Comparison of ENCODE assay signal across 8 cellular contexts in the genomic region with DNA sequence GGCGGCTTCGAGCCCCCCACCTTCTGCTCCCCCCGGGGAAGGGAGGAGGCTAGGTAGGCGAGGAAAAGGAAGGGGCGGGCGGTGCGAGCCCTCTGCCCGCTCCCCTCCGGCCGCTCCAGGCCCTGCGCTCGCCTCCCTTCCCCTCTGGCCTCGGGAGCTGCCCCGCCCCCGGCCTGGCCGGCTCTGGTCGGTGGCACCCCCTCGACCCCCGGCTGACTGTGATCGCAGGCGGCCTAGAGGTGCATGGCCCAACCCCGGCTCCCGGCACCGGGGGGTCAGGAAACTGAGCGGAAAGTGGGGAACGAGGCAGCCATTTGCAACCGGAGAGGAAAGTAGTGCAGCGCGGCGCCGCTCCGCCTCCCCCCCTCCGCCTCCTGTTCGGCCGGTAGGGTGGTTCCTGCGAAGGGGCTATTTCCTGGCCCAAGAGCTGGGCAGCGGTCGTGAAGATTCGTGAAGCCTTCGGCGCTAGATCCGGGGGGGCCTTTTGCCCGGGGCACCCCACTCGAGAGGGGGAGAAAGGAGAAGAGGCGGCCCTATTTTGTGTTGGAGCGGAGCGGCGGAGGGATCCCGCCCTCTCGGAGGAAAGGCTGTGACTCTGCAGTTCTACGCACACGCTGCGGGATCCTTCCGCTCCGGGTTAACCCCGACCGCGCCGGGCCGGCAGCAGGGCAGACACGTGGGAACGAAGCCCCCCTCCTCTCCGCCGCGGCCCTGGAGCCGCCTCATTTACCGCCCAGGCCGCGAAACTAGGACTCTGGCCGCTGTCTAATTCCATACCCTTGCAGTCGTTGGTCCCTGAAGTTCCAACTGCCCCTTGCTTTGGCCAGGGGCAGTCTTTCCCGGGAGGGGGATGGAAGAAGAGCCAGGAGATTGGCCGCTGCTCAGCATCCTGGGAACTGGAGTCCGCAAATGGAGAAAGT. TPM values are rescaled to one million over a fixed set of nuclear protein-coding genes. Genes with fewer than 3 reads are reported as not detected.
DNase-seq lines count a peak whose midpoint lies in the region; ATAC-seq and TF ChIP-seq lines count a peak whose summit lies in the region.

A gene with protein sequence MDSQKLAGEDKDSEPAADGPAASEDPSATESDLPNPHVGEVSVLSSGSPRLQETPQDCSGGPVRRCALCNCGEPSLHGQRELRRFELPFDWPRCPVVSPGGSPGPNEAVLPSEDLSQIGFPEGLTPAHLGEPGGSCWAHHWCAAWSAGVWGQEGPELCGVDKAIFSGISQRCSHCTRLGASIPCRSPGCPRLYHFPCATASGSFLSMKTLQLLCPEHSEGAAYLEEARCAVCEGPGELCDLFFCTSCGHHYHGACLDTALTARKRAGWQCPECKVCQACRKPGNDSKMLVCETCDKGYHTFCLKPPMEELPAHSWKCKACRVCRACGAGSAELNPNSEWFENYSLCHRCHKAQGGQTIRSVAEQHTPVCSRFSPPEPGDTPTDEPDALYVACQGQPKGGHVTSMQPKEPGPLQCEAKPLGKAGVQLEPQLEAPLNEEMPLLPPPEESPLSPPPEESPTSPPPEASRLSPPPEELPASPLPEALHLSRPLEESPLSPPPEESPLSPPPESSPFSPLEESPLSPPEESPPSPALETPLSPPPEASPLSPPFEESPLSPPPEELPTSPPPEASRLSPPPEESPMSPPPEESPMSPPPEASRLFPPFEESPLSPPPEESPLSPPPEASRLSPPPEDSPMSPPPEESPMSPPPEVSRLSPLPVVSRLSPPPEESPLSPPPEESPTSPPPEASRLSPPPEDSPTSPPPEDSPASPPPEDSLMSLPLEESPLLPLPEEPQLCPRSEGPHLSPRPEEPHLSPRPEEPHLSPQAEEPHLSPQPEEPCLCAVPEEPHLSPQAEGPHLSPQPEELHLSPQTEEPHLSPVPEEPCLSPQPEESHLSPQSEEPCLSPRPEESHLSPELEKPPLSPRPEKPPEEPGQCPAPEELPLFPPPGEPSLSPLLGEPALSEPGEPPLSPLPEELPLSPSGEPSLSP (N-terminal part only) (minus strand): TSS at position 558 of the 920 bp plus-strand sequence. CDS start 5,470 bp downstream, outside the sequence.

- H3K9ac ChIP-seq in Karpas-422 (ENCODE audit: low read length) (peak within 1 kb of the TSS; percentile 96), fibroblast of lung (ENCODE audit: insufficient read depth, low read length) (peak within 1 kb of the TSS; percentile 93)

- H3K9me2 ChIP-seq in Karpas-422 (replicated peaks; ENCODE audit: insufficient read depth, low read length), result no peaks in the 10 kb centered on the region

- peak; percentile 19 to 34 for TF ChIP-seq CTCF in fibroblast of lung (conservative IDR thresholded peaks at IDR 0.05 in 1 of 2, IDR thresholded peaks at IDR 0.05 in 1 of 2; ENCODE audit: low read depth in 1 of 2, low read length in 2 of 2)

- DNase-seq in CMK (ENCODE audit: low read depth) (peak; percentile 92), Karpas-422 (peak; percentile 98), RPMI7951 (ENCODE audit: low read depth) (peak; percentile 95), fibroblast of lung (ENCODE audit: low read depth in 2 of 2) (peak; percentile 98)
- DNase-seq in activated T-helper 1 cell treated with anti-CD3 and anti-CD28 coated beads, Interleukin-12 subunit alpha, Interleukin-12 subunit beta, Interleukin-2, Interleukin-4 antibody, amounts not matched to agents 30 ng/mL and 10 ng/mL and 1 ng/mL, durations not matched to agents 14 hours and 24 hours and 36 hours (ENCODE audit: low spot score), result peak; percentile 83
- peak; percentile 80 to 94 (median 91) for DNase-seq in naive thymus-derived CD4-positive, alpha-beta T cell

- H3K9me3 ChIP-seq in Karpas-422 (ENCODE audit: low read length) (no peaks in the 10 kb centered on the region), fibroblast of lung (ENCODE audit: control insufficient read depth, insufficient read depth, low read depth, low read length) (no peaks in the 10 kb centered on the region)
- no peaks in the 10 kb centered on the region for H3K9me3 ChIP-seq in naive thymus-derived CD4-positive, alpha-beta T cell (ENCODE audit: control insufficient read depth in 2 of 3, low read length in 3 of 3)

- H3K36me3 ChIP-seq in Karpas-422 (ENCODE audit: insufficient read depth, low read length), result peaks cover under 1% of the 10 kb centered on the region; the same call in 1 of the 2 replicates
- no peaks in the 10 kb centered on the region for H3K36me3 ChIP-seq in fibroblast of lung (ENCODE audit: control insufficient read depth, insufficient read depth, low read length)
- peaks cover 0 to 7% (median 0%) of the 10 kb centered on the region in 3 experiments for H3K36me3 ChIP-seq in naive thymus-derived CD4-positive, alpha-beta T cell (ENCODE audit: control insufficient read depth in 2 of 3, insufficient read depth in 3 of 3, low read length in 3 of 3)

- peaks cover 64% of the 10 kb centered on the region for H3K4me1 ChIP-seq in Karpas-422 (ENCODE audit: low read length)
- H3K4me1 ChIP-seq in fibroblast of lung (ENCODE audit: control insufficient read depth, extremely low read depth, insufficient read depth, low read length), result peaks cover 6% of the 10 kb centered on the region
- H3K4me1 ChIP-seq in naive thymus-derived CD4-positive, alpha-beta T cell (ENCODE audit: control insufficient read depth in 2 of 2, insufficient read depth in 2 of 2, low read length in 2 of 2), result peaks cover 38 to 40% of the 10 kb centered on the region in 2 donors

- H3K27ac ChIP-seq in Karpas-422 (ENCODE audit: low read length) (peak within 1 kb of the TSS; percentile 84), fibroblast of lung (ENCODE audit: insufficient read depth, low read length) (peak within 1 kb of the TSS; percentile 92)
- H3K27ac ChIP-seq in naive thymus-derived CD4-positive, alpha-beta T cell (ENCODE audit: low read depth, low read length), result peak within 1 kb of the TSS; percentile 87

- peak within 1 kb of the TSS; percentile 95 for H3K4me3 Mint-ChIP-seq in activated T-helper 1 cell treated with anti-CD3 and anti-CD28 coated beads, Interleukin-12 subunit alpha, Interleukin-12 subunit beta, Interleukin-2, Interleukin-4 antibody, amounts not matched to agents 30 ng/mL and 10 ng/mL and 1 ng/mL, durations not matched to agents 14 hours and 24 hours and 36 hours
- peak within 1 kb of the TSS; percentile 91 to 98 (median 95) for H3K4me3 Mint-ChIP-seq in naive thymus-derived CD4-positive, alpha-beta T cell
- peak within 1 kb of the TSS; percentile 97 for H3K4me3 Mint-ChIP-seq in stimulated activated memory B cell treated with anti-CD40 and anti-IgM and Interleukin-4, amounts not matched to agents 10 μg/mL and 1 μg/mL and 100 μg/mL, for 72 hours

- peak within 1 kb of the TSS; percentile 95 for H3K4me2 ChIP-seq in Karpas-422 (ENCODE audit: low read depth, low read length, poor library complexity, severe bottlenecking)
- peak within 1 kb of the TSS; percentile 68 for H3K4me2 ChIP-seq in fibroblast of lung (ENCODE audit: extremely low read depth, insufficient read depth, low read length)

- H3K4me1 Mint-ChIP-seq in activated T-helper 1 cell treated with anti-CD3 and anti-CD28 coated beads, Interleukin-12 subunit alpha, Interleukin-12 subunit beta, Interleukin-2, Interleukin-4 antibody, amounts not matched to agents 30 ng/mL and 10 ng/mL and 1 ng/mL, durations not matched to agents 14 hours and 24 hours and 36 hours (ENCODE audit: low read depth), result peaks cover 48% of the 10 kb centered on the region
- peaks cover 44 to 55% (median 51%) of the 10 kb centered on the region in 7 donors for H3K4me1 Mint-ChIP-seq in naive thymus-derived CD4-positive, alpha-beta T cell
- peaks cover 56% of the 10 kb centered on the region for H3K4me1 Mint-ChIP-seq in stimulated activated memory B cell treated with anti-CD40 and anti-IgM and Interleukin-4, amounts not matched to agents 10 μg/mL and 1 μg/mL and 100 μg/mL, for 72 hours

- ATAC-seq in GM21526 (IDR thresholded peaks at IDR 0.05; ENCODE audit: low FRiP score, unreplicated experiment), result peak; percentile 41
- peak; percentile 86 for ATAC-seq in naive thymus-derived CD4-positive, alpha-beta T cell
- ATAC-seq in stimulated activated memory B cell treated with anti-CD40 and anti-IgM and Interleukin-4, amounts not matched to agents 10 μg/mL and 1 μg/mL and 100 μg/mL, for 72 hours, result peak; percentile 87

- H3K79me2 ChIP-seq in Karpas-422 (ENCODE audit: low read length) (peaks cover 61% of the 10 kb centered on the region), fibroblast of lung (ENCODE audit: control insufficient read depth, insufficient read depth, low read length) (peaks cover 52% of the 10 kb centered on the region)

- no peaks in the 10 kb centered on the region for H3K27me3 Mint-ChIP-seq in activated T-helper 1 cell treated with anti-CD3 and anti-CD28 coated beads, Interleukin-12 subunit alpha, Interleukin-12 subunit beta, Interleukin-2, Interleukin-4 antibody, amounts not matched to agents 30 ng/mL and 10 ng/mL and 1 ng/mL, durations not matched to agents 14 hours and 24 hours and 36 hours (ENCODE audit: insufficient read depth)
- no peaks in the 10 kb centered on the region for H3K27me3 Mint-ChIP-seq in naive thymus-derived CD4-positive, alpha-beta T cell
- no peaks in the 10 kb centered on the region for H3K27me3 Mint-ChIP-seq in stimulated activated memory B cell treated with anti-CD40 and anti-IgM and Interleukin-4, amounts not matched to agents 10 μg/mL and 1 μg/mL and 100 μg/mL, for 72 hours

- POLR2A ChIA-PET in naive thymus-derived CD4-positive, alpha-beta T cell (lab: Charles Lee), result interaction anchor here (0.6 to 3.3 kb wide), 6 partner anchors 9 to 134 kb away, joined by 3 to 12 read pairs (median 4); a partner anchor contains a TSS

- H3K27me3 ChIP-seq in Karpas-422 (ENCODE audit: low read length) (no peaks in the 10 kb centered on the region), fibroblast of lung (ENCODE audit: control insufficient read depth, insufficient read depth, low read length) (no peaks in the 10 kb centered on the region)
- no peaks in the 10 kb centered on the region for H3K27me3 ChIP-seq in naive thymus-derived CD4-positive, alpha-beta T cell (ENCODE audit: control insufficient read depth in 2 of 2, insufficient read depth in 2 of 2, low read length in 2 of 2)

- CTCF ChIA-PET in naive thymus-derived CD4-positive, alpha-beta T cell (lab: Charles Lee), result interaction anchor here (0.9 kb wide), 1 partner anchor 10 kb away, joined by 3 read pairs; a partner anchor contains a TSS

- peak within 1 kb of the TSS; percentile 95 for H3K4me3 ChIP-seq in Karpas-422 (ENCODE audit: low read length)
- peak within 1 kb of the TSS; percentile 65 to 96 (median 84) for H3K4me3 ChIP-seq in fibroblast of lung (replicated peaks in 1 of 4; ENCODE audit: control extremely low read depth in 1 of 4, insufficient read depth in 1 of 4, low read depth in 3 of 4, low read length in 4 of 4)
- H3K4me3 ChIP-seq in naive thymus-derived CD4-positive, alpha-beta T cell (ENCODE audit: low read length), result peak within 1 kb of the TSS; percentile 87

- H3K27ac Mint-ChIP-seq in activated T-helper 1 cell treated with anti-CD3 and anti-CD28 coated beads, Interleukin-12 subunit alpha, Interleukin-12 subunit beta, Interleukin-2, Interleukin-4 antibody, amounts not matched to agents 30 ng/mL and 10 ng/mL and 1 ng/mL, durations not matched to agents 14 hours and 24 hours and 36 hours, result peak within 1 kb of the TSS; percentile 95
- peak within 1 kb of the TSS; percentile 90 to 99 (median 97) for H3K27ac Mint-ChIP-seq in naive thymus-derived CD4-positive, alpha-beta T cell
- peak within 1 kb of the TSS; percentile 97 for H3K27ac Mint-ChIP-seq in stimulated activated memory B cell treated with anti-CD40 and anti-IgM and Interleukin-4, amounts not matched to agents 10 μg/mL and 1 μg/mL and 100 μg/mL, for 72 hours

- peaks cover 18% of the 10 kb centered on the region for H3K36me3 Mint-ChIP-seq in activated T-helper 1 cell treated with anti-CD3 and anti-CD28 coated beads, Interleukin-12 subunit alpha, Interleukin-12 subunit beta, Interleukin-2, Interleukin-4 antibody, amounts not matched to agents 30 ng/mL and 10 ng/mL and 1 ng/mL, durations not matched to agents 14 hours and 24 hours and 36 hours (ENCODE audit: low read depth)
- peaks cover 0 to 4% (median 0%) of the 10 kb centered on the region in 5 donors for H3K36me3 Mint-ChIP-seq in naive thymus-derived CD4-positive, alpha-beta T cell
- H3K36me3 Mint-ChIP-seq in stimulated activated memory B cell treated with anti-CD40 and anti-IgM and Interleukin-4, amounts not matched to agents 10 μg/mL and 1 μg/mL and 100 μg/mL, for 72 hours, result peaks cover 6% of the 10 kb centered on the region

- H3K9me3 Mint-ChIP-seq in activated T-helper 1 cell treated with anti-CD3 and anti-CD28 coated beads, Interleukin-12 subunit alpha, Interleukin-12 subunit beta, Interleukin-2, Interleukin-4 antibody, amounts not matched to agents 30 ng/mL and 10 ng/mL and 1 ng/mL, durations not matched to agents 14 hours and 24 hours and 36 hours, result no peaks in the 10 kb centered on the region
- H3K9me3 Mint-ChIP-seq in naive thymus-derived CD4-positive, alpha-beta T cell, result peaks cover 0 to 6% (median 0%) of the 10 kb centered on the region in 11 donors
- H3K9me3 Mint-ChIP-seq in stimulated activated memory B cell treated with anti-CD40 and anti-IgM and Interleukin-4, amounts not matched to agents 10 μg/mL and 1 μg/mL and 100 μg/mL, for 72 hours, result no peaks in the 10 kb centered on the region

- H2AFZ ChIP-seq in Karpas-422 (ENCODE audit: low read length), result peak within 1 kb of the TSS; percentile 92
- H2AFZ ChIP-seq in fibroblast of lung (ENCODE audit: low read length), result peak within 1 kb of the TSS; percentile 80

- H4K20me1 ChIP-seq in Karpas-422 (ENCODE audit: insufficient read depth, low read depth, low read length) (peaks cover 39% of the 10 kb centered on the region), fibroblast of lung (ENCODE audit: control insufficient read depth, extremely low read depth, insufficient read depth, low read length) (peaks cover 2% of the 10 kb centered on the region)

- intact Hi-C loops in activated T-helper 1 cell treated with anti-CD3 and anti-CD28 coated beads, Interleukin-12 subunit alpha, Interleukin-12 subunit beta, Interleukin-2, Interleukin-4 antibody, amounts not matched to agents 30 ng/mL and 10 ng/mL and 1 ng/mL, durations not matched to agents 14 hours and 24 hours and 36 hours (cut with micrococcal nuclease), result loop anchor here (1.0 to 5.0 kb wide), 5 partner anchors 10 to 262 kb away; a partner anchor contains a TSS
- intact Hi-C loops in naive thymus-derived CD4-positive, alpha-beta T cell (cut with micrococcal nuclease), result loop anchor here (1.0 to 10.0 kb wide), 11 partner anchors 9 to 682 kb away; a partner anchor contains a TSS

RNA-seq across cellular contexts. Expression of the gene that starts here (rescaled TPM):
- total RNA-seq in Karpas-422 (2014; rRNA removed; shearing (Covaris generic); ENCODE audit: low replicate concordance), result 29.6 and 42.6 TPM in 2 replicates
- total RNA-seq in RPMI7951 (2014; rRNA removed; shearing (Covaris generic)), result 6.8 and 7.9 TPM in 2 replicates
- total RNA-seq in activated T-helper 1 cell treated with anti-CD3 and anti-CD28 coated beads, Interleukin-12 subunit alpha, Interleukin-12 subunit beta, Interleukin-2, Interleukin-4 antibody, amounts not matched to agents 30 ng/mL and 10 ng/mL and 1 ng/mL, durations not matched to agents 14 hours and 24 hours and 36 hours, result 107 and 109 TPM in 2 replicates
- 21.1 and 33.0 TPM in 2 replicates for total RNA-seq in fibroblast of lung
- polyA plus RNA-seq in fibroblast of lung, result 7.3 and 10.0 TPM in 2 replicates
- 13.4 and 14.1 TPM in 2 replicates for polyA plus RNA-seq in fibroblast of lung (2012)
- 41.0 and 50.0 TPM in 2 replicates for polyA minus RNA-seq in fibroblast of lung (ENCODE audit: low replicate concordance)
- total RNA-seq in naive thymus-derived CD4-positive, alpha-beta T cell, result 100 to 1,000 TPM; 129 to 167 (median 151) TPM
- 10 to 100 TPM in 1 of 2 donors, 1 to 10 TPM in 1; 6.6 to 26.4 TPM for polyA plus RNA-seq in naive thymus-derived CD4-positive, alpha-beta T cell

Comparison
In these comparisons a context has a peak if more than half of its experiments do, and no peak if none do; other contexts are left out.
1. Peak in every context shown above with its lines: DNase-seq, ATAC-seq, H3K4me3 ChIP-seq and H3K27ac ChIP-seq.